Comparison of ENCODE assay signal across 8 cellular contexts in the genomic region with DNA sequence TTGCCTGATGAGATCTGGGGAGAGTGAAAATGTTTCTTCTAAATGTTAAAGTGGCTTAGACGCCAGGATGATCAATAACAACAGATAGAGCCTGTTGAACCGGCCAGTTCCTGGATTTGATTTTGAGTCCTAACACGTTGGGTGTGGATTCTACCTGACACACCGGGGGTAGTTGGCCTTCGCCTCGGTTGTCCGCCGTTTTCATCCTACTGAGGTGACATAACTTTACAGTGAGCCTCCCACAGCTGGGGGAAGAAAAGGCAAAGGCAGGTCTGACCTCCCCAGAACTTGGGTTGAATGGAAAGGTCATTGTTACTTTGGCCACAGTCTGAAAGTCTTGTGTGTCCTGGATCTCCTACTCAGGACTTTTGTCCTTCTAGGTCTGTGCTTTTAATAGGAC. TPM values are rescaled to one million over a fixed set of nuclear protein-coding genes. Genes with fewer than 3 reads are reported as not detected.
DNase-seq lines count a peak whose midpoint lies in the region; ATAC-seq and TF ChIP-seq lines count a peak whose summit lies in the region.

No MANE protein-coding gene starts in this region.

- no peak for ATAC-seq in HCT116
- no peak for ATAC-seq in activated CD8-positive, alpha-beta T cell treated with anti-CD3 and anti-CD28 coated beads for 36 hours

- intact Hi-C loops in HCT116 (cut with micrococcal nuclease) (no loop called here), lower leg skin (cut with DNase I; ENCODE audit: low total_unique reads) (no loop called here)
- intact Hi-C loops in activated CD8-positive, alpha-beta T cell treated with anti-CD3 and anti-CD28 coated beads for 36 hours (cut with micrococcal nuclease): no loop called here

- H3K36me3 Mint-ChIP-seq in activated CD8-positive, alpha-beta T cell treated with anti-CD3 and anti-CD28 coated beads for 36 hours (ENCODE audit: low read depth): peaks cover 29% of the 10 kb centered on the region

- H3F3A ChIP-seq in smooth muscle cell (ENCODE audit: low read depth): no peaks in the 10 kb centered on the region

- H3K4me3 ChIP-seq in HCT116 (replicated peaks in 1 of 2; ENCODE audit: low read depth in 1 of 2, low read length in 2 of 2) (peak overlapping the region; percentile 53 to 82), iPS DF 6.9 (ENCODE audit: low read length) (peak overlapping the region; percentile 69; the same call in 1 of the 2 replicates), smooth muscle cell (peak overlapping the region; percentile 92), lower leg skin (ENCODE audit: low read depth, poor library complexity, severe bottlenecking) (no peak overlapping the region)

- no CpG with 5 or more reads among the region's 8 CpGs for WGBS in iPS DF 6.9 (ENCODE audit: insufficient coverage, insufficient read length)
- 37% methylated on average over 8 of the region's 8 CpGs for WGBS in smooth muscle cell (ENCODE audit: low lambda C conversion rate)
- 33 to 49% methylated on average over 8 of the region's 8 CpGs for WGBS in lower leg skin, 2 donors

- CTCF ChIA-PET in HCT116 (lab: Charles Lee): no interaction called here
- CTCF ChIA-PET in activated CD8-positive, alpha-beta T cell treated with anti-CD3 and anti-CD28 coated beads for 36 hours (lab: Charles Lee): interaction anchor here (1.2 to 2.0 kb wide), 4 partner anchors 12 to 190 kb away, joined by 4 to 7 read pairs (median 4); a partner anchor contains a TSS

- POLR2A ChIA-PET in HCT116 (lab: Charles Lee): no interaction called here
- POLR2A ChIA-PET in activated CD8-positive, alpha-beta T cell treated with anti-CD3 and anti-CD28 coated beads for 36 hours (lab: Charles Lee): interaction anchor here (1.8 to 2.3 kb wide), 3 partner anchors 12 to 95 kb away, joined by 6 read pairs; no protein-coding TSS in a partner anchor

- peak overlapping the region; percentile 96 for H3K4me2 ChIP-seq in HCT116 (ENCODE audit: low read length)
- peak overlapping the region; percentile 98 for H3K4me2 ChIP-seq in smooth muscle cell

- H4K20me1 ChIP-seq in HCT116 (ENCODE audit: insufficient read depth): no peaks in the 10 kb centered on the region
- H4K20me1 ChIP-seq in smooth muscle cell (ENCODE audit: low read depth): peaks cover 10% of the 10 kb centered on the region

- H3K4me1 ChIP-seq in HCT116 (ENCODE audit: control insufficient read depth in 1 of 2, insufficient read depth in 2 of 2, low read length in 2 of 2) (peaks cover 6 to 23% of the 10 kb centered on the region in 2 experiments; a peak in 3 of 4 replicates), iPS DF 6.9 (ENCODE audit: control insufficient read depth, insufficient read depth, low read length) (peaks cover 3% of the 10 kb centered on the region; the same call in 1 of the 2 replicates), smooth muscle cell (ENCODE audit: low read depth) (peaks cover 9% of the 10 kb centered on the region)

- TF ChIP-seq RAD21 in HCT116 (IDR thresholded peaks at IDR 0.05; ENCODE audit: low read depth): no peak

- H3K27me3 ChIP-seq in HCT116 (ENCODE audit: insufficient read depth, low read length): no peaks in the 10 kb centered on the region
- H3K27me3 ChIP-seq in iPS DF 6.9 (ENCODE audit: control insufficient read depth, insufficient read depth, low read length): no peaks in the 10 kb centered on the region
- no peaks in the 10 kb centered on the region for H3K27me3 ChIP-seq in smooth muscle cell (ENCODE audit: low read depth)

- H3K36me3 ChIP-seq in HCT116 (ENCODE audit: control insufficient read depth in 1 of 2, insufficient read depth in 2 of 2, low read length in 2 of 2): peaks cover 16 to 21% of the 10 kb centered on the region in 2 experiments; a peak in 2 of 4 replicates
- peaks cover 13% of the 10 kb centered on the region; the same call in 1 of the 2 replicates for H3K36me3 ChIP-seq in iPS DF 6.9 (ENCODE audit: control insufficient read depth, insufficient read depth, low read length)
- H3K36me3 ChIP-seq in smooth muscle cell (ENCODE audit: low read depth): no peaks in the 10 kb centered on the region

- no peaks in the 10 kb centered on the region for H3K9me3 Mint-ChIP-seq in activated CD8-positive, alpha-beta T cell treated with anti-CD3 and anti-CD28 coated beads for 36 hours

- H3K4me3 Mint-ChIP-seq in activated CD8-positive, alpha-beta T cell treated with anti-CD3 and anti-CD28 coated beads for 36 hours: peak overlapping the region; percentile 86

- TF ChIP-seq CTCF in HCT116 (IDR thresholded peaks at IDR 0.05 in 2 of 3, conservative IDR thresholded peaks at IDR 0.05 in 1 of 3; ENCODE audit: borderline replicate concordance in 1 of 3, insufficient read depth in 1 of 3, low read depth in 2 of 3, low read length in 2 of 3): no peak
- TF ChIP-seq CTCF in activated CD8-positive, alpha-beta T cell treated with anti-CD3 and anti-CD28 coated beads for 36 hours (IDR thresholded peaks at IDR 0.05): no peak
- no peak for TF ChIP-seq CTCF in smooth muscle cell (IDR thresholded peaks at IDR 0.05; ENCODE audit: borderline replicate concordance, insufficient read depth, poor library complexity, severe bottlenecking)
- TF ChIP-seq CTCF in lower leg skin (IDR thresholded peaks at IDR 0.05): no peak

- no peak overlapping the region for H2AFZ ChIP-seq in HCT116 (ENCODE audit: low read depth, low read length, poor library complexity, severe bottlenecking)
- no peak overlapping the region for H2AFZ ChIP-seq in smooth muscle cell (ENCODE audit: low read depth)

- no TSS peak for BruUV-seq in HCT116 (replicated peaks; lab: Mats Ljungman, UMichigan)

- RAD21 ChIA-PET in HCT116 (lab: Charles Lee; ENCODE audit: low non-redundant PET in 1 of 2, low total read pairs in 2 of 2, uncharacterized antibody in 2 of 2, unreplicated experiment in 2 of 2): no interaction called here

- H3K27ac ChIP-seq in HCT116 (ENCODE audit: low read depth, low read length) (peak overlapping the region; percentile 94; the same call in 1 of the 2 replicates), iPS DF 6.9 (ENCODE audit: low read length) (no peak overlapping the region), smooth muscle cell (ENCODE audit: low read depth) (peak overlapping the region; percentile 89)

- H3K9me2 ChIP-seq in HCT116 (ENCODE audit: insufficient read depth): no peaks in the 10 kb centered on the region

- H3K27ac Mint-ChIP-seq in activated CD8-positive, alpha-beta T cell treated with anti-CD3 and anti-CD28 coated beads for 36 hours: peak overlapping the region; percentile 82

- DNase-seq in HCT116 (ENCODE audit: low read depth, low spot score) (no peak), iPS DF 6.9 (ENCODE audit: low read depth, low spot score) (no peak), smooth muscle cell (lab: John Stamatoyannopoulos, UW; ENCODE audit: unreplicated experiment) (no peak), mucosa of gallbladder (ENCODE audit: low spot score) (no peak), lower leg skin (ENCODE audit: low spot score in 2 of 2) (no peak), NCI-H1930 (lab: John Stamatoyannopoulos, UW) (no peak), SHP77 (lab: John Stamatoyannopoulos, UW) (no peak)
- no peak for DNase-seq in activated CD8-positive, alpha-beta T cell treated with anti-CD3 and anti-CD28 coated beads for 36 hours

- H3K9ac ChIP-seq in HCT116 (ENCODE audit: low read length) (peak overlapping the region; percentile 81), smooth muscle cell (ENCODE audit: low read depth) (peak overlapping the region; percentile 91)

- peaks cover 27% of the 10 kb centered on the region for H3K79me2 ChIP-seq in HCT116 (ENCODE audit: insufficient read depth, low read length)
- peaks cover 28% of the 10 kb centered on the region for H3K79me2 ChIP-seq in smooth muscle cell (ENCODE audit: low read depth)

- peaks cover 27% of the 10 kb centered on the region for H3K4me1 Mint-ChIP-seq in activated CD8-positive, alpha-beta T cell treated with anti-CD3 and anti-CD28 coated beads for 36 hours (ENCODE audit: low read depth)

- no peak for TF ChIP-seq POLR2A in HCT116 (IDR thresholded peaks at IDR 0.05; ENCODE audit: borderline replicate concordance, extremely low read depth, insufficient read depth, insufficient read length)
- no peak for TF ChIP-seq POLR2A in lower leg skin (IDR thresholded peaks at IDR 0.05)

- no peaks in the 10 kb centered on the region for H3K9me3 ChIP-seq in HCT116 (ENCODE audit: control insufficient read depth in 1 of 2, insufficient read depth in 1 of 2, low read depth in 1 of 2, low read length in 2 of 2)
- no peaks in the 10 kb centered on the region for H3K9me3 ChIP-seq in iPS DF 6.9 (ENCODE audit: control insufficient read depth, insufficient read depth, low read length)
- H3K9me3 ChIP-seq in smooth muscle cell (replicated peaks; ENCODE audit: low read depth): no peaks in the 10 kb centered on the region

- no peaks in the 10 kb centered on the region for H3K27me3 Mint-ChIP-seq in activated CD8-positive, alpha-beta T cell treated with anti-CD3 and anti-CD28 coated beads for 36 hours

TF ChIP-seq in HCT116, 20 proteins besides CTCF, POLR2A, EP300 and RAD21 (continues in another document):
- TF ChIP-seq EZH2phosphoT487 (IDR thresholded peaks at IDR 0.05; ENCODE audit: borderline replicate concordance) (no peak), FOSL1 (IDR thresholded peaks at IDR 0.05; ENCODE audit: low read depth) (no peak)

RNA-seq across cellular contexts. Expression of a gene that starts 1.1 kb away (rescaled TPM):
- total RNA-seq in HCT116 (2021; ENCODE audit: unreplicated experiment) (144 TPM), smooth muscle cell (64.7 and 86.1 TPM in 2 replicates), mucosa of gallbladder (165 TPM), lower leg skin (10 to 100 TPM; 38.8 to 70.5 (median 53.2) TPM)
- 135 and 165 TPM in 2 replicates for polyA plus RNA-seq in HCT116 (2012)
- 100 to 1,000 TPM; 126 to 130 TPM for total RNA-seq in activated CD8-positive, alpha-beta T cell treated with anti-CD3 and anti-CD28 coated beads for 36 hours
- polyA plus RNA-seq in smooth muscle cell: 117 and 118 TPM in 2 replicates

RNA-seq across cellular contexts. Expression of a gene that starts 30.2 kb away (rescaled TPM):
- total RNA-seq in HCT116 (2021; ENCODE audit: unreplicated experiment) (21.9 TPM), smooth muscle cell (7.6 and 102 TPM in 2 replicates), mucosa of gallbladder (27.9 TPM), lower leg skin (1 to 10 TPM in 2 of 4 donors, under 1 TPM in 2; 0.42 to 1.8 (median 0.97) TPM)
- 10.0 and 10.5 TPM in 2 replicates for polyA plus RNA-seq in HCT116 (2012)
- 10 to 100 TPM; 18.3 to 19.4 TPM for total RNA-seq in activated CD8-positive, alpha-beta T cell treated with anti-CD3 and anti-CD28 coated beads for 36 hours
- 15.3 and 16.3 TPM in 2 replicates for polyA plus RNA-seq in smooth muscle cell

RNA-seq across cellular contexts. Expression of a gene that starts 49.8 kb away (rescaled TPM):
- total RNA-seq in HCT116 (2021; ENCODE audit: unreplicated experiment): 0.84 TPM
- 0.20 and 0.29 TPM in 2 replicates for polyA plus RNA-seq in HCT116 (2012)
- under 1 TPM in 1 of 2 experiments, not detected in 1; 0.34 TPM for total RNA-seq in activated CD8-positive, alpha-beta T cell treated with anti-CD3 and anti-CD28 coated beads for 36 hours
- 1.0 TPM in 1 of 2 replicates, not detected in the other for total RNA-seq in smooth muscle cell
- 0.83 TPM in 1 of 2 replicates, not detected in the other for polyA plus RNA-seq in smooth muscle cell
- total RNA-seq in mucosa of gallbladder: 0.66 TPM
- total RNA-seq in lower leg skin: not detected
